6 cellular contexts compared by ENCODE assay signal in the genomic region with DNA sequence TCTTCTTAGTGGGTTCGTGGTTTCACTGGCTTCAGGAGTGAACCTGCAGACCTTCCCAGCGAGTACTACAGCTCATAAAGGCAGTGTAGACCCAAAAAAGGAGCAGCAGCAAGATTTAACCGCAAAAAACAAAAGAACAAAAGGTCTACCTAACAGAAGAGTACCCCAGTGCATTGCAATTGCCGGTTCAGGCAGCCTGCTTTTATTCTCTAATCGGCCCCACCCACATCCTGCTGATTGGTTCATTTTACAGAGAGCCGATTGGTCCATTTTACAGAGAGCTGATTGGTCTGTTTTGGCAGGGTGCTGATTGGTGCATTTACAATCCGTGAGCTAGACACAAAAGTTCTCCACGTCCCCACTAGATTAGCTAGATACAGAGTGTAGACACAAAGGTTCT. TPM values are rescaled to one million over a fixed set of nuclear protein-coding genes. Genes with fewer than 3 reads are reported as not detected.
A peak's percentile ranks its signal among the peaks of the same experiment; 100 is the strongest.
DNase-seq lines count a peak whose midpoint lies in the region; ATAC-seq and TF ChIP-seq lines count a peak whose summit lies in the region.

No MANE protein-coding gene starts in this region.

- H3K4me1 ChIP-seq in MM.1S (ENCODE audit: low read length) = peaks cover 7% of the 10 kb centered on the region; the same call in 1 of the 2 replicates

- H4K20me1 ChIP-seq in MM.1S (ENCODE audit: insufficient read depth, low read length) = no peaks in the 10 kb centered on the region

- POLR2A ChIA-PET in activated CD4-positive, alpha-beta T cell treated with anti-CD3 and anti-CD28 coated beads, Interleukin-2, amount 10 ng/mL, durations not matched to agents 7 days and 5 days (lab: Charles Lee) = no interaction called here

- no peaks in the 10 kb centered on the region for H3K27me3 Mint-ChIP-seq in activated CD4-positive, alpha-beta T cell treated with anti-CD3 and anti-CD28 coated beads, Interleukin-2, amount 10 ng/mL, durations not matched to agents 7 days and 5 days

- peaks cover 53% of the 10 kb centered on the region for H3K4me1 Mint-ChIP-seq in activated CD4-positive, alpha-beta T cell treated with anti-CD3 and anti-CD28 coated beads, Interleukin-2, amount 10 ng/mL, durations not matched to agents 7 days and 5 days

- no peak overlapping the region for H3K4me3 Mint-ChIP-seq in activated CD4-positive, alpha-beta T cell treated with anti-CD3 and anti-CD28 coated beads, Interleukin-2, amount 10 ng/mL, durations not matched to agents 7 days and 5 days

- intact Hi-C loops in Right ventricle myocardium inferior (cut with DNase I) = loop anchor here (10.0 kb wide), 1 partner anchor 176 kb away; no protein-coding TSS in a partner anchor

- no peak for TF ChIP-seq CTCF in MM.1S (IDR thresholded peaks at IDR 0.05; ENCODE audit: low read length)

- ATAC-seq in Right ventricle myocardium inferior (no peak), GM18907 (IDR thresholded peaks at IDR 0.05; ENCODE audit: unreplicated experiment) (no peak)

- no peak overlapping the region for H3K9ac ChIP-seq in MM.1S (ENCODE audit: low read length)

- no peak overlapping the region for H3K27ac ChIP-seq in MM.1S (ENCODE audit: low read length)

- no peak overlapping the region for H3K4me2 ChIP-seq in MM.1S (ENCODE audit: low read depth, low read length)

- H3K9me3 ChIP-seq in MM.1S (replicated peaks; ENCODE audit: insufficient read depth, low read length) = no peaks in the 10 kb centered on the region

- H3K36me3 Mint-ChIP-seq in activated CD4-positive, alpha-beta T cell treated with anti-CD3 and anti-CD28 coated beads, Interleukin-2, amount 10 ng/mL, durations not matched to agents 7 days and 5 days (ENCODE audit: low read depth) = peaks cover 29% of the 10 kb centered on the region

- no peak overlapping the region for H2AFZ ChIP-seq in MM.1S (ENCODE audit: low read length)

- no peaks in the 10 kb centered on the region for H3K9me2 ChIP-seq in MM.1S (replicated peaks; ENCODE audit: insufficient read depth, low read length)

- peaks cover 4% of the 10 kb centered on the region for H3K9me3 Mint-ChIP-seq in activated CD4-positive, alpha-beta T cell treated with anti-CD3 and anti-CD28 coated beads, Interleukin-2, amount 10 ng/mL, durations not matched to agents 7 days and 5 days

- CTCF ChIA-PET in activated CD4-positive, alpha-beta T cell treated with anti-CD3 and anti-CD28 coated beads, Interleukin-2, amount 10 ng/mL, durations not matched to agents 7 days and 5 days (lab: Charles Lee) = interaction anchor here (1.2 kb wide), 1 partner anchor 191 kb away, joined by 3 read pairs; a partner anchor contains a TSS

- H3K79me2 ChIP-seq in MM.1S (ENCODE audit: low read length) = peaks cover 23% of the 10 kb centered on the region

- peaks cover 4% of the 10 kb centered on the region for H3F3A ChIP-seq in MM.1S (ENCODE audit: insufficient read depth, low read length)

- no peak overlapping the region for H3K4me3 ChIP-seq in MM.1S (ENCODE audit: low read length)

- no peaks in the 10 kb centered on the region for H3K27me3 ChIP-seq in MM.1S (replicated peaks; ENCODE audit: insufficient read depth, low read length)

- DNase-seq in MM.1S (peak; percentile 61), Right ventricle myocardium inferior (ENCODE audit: missing footprints) (no peak), SW480 (ENCODE audit: low spot score) (no peak)
- DNase-seq in activated CD4-positive, alpha-beta T cell treated with anti-CD3 and anti-CD28 coated beads, Interleukin-2, amount 10 ng/mL, durations not matched to agents 7 days and 5 days = peak; percentile 70
- DNase-seq in stimulated activated CD4-positive, alpha-beta T cell treated with anti-CD3 and anti-CD28 coated beads, Interleukin-12 subunit alpha, Interleukin-12 subunit beta, amount 100 ng/mL, for 48 hours (ENCODE audit: low read depth in 2 of 3, low spot score in 1 of 3) = peak; percentile 43 to 65 (median 57)

- peak overlapping the region; percentile 59 for H3K27ac Mint-ChIP-seq in activated CD4-positive, alpha-beta T cell treated with anti-CD3 and anti-CD28 coated beads, Interleukin-2, amount 10 ng/mL, durations not matched to agents 7 days and 5 days

- no peaks in the 10 kb centered on the region for H3K36me3 ChIP-seq in MM.1S (replicated peaks; ENCODE audit: insufficient read depth, low read length)

RNA-seq across cellular contexts. Expression of a gene that starts 2.0 kb away (rescaled TPM):
- 100 to 1,000 TPM; 323 to 336 TPM for total RNA-seq in activated CD4-positive, alpha-beta T cell treated with anti-CD3 and anti-CD28 coated beads, Interleukin-2, amount 10 ng/mL, durations not matched to agents 7 days and 5 days
- 28.3 TPM for total RNA-seq in Right ventricle myocardium inferior

RNA-seq across cellular contexts. Expression of a gene that starts 4.5 kb away (rescaled TPM):
- 10 to 100 TPM; 61.6 to 73.2 TPM for total RNA-seq in activated CD4-positive, alpha-beta T cell treated with anti-CD3 and anti-CD28 coated beads, Interleukin-2, amount 10 ng/mL, durations not matched to agents 7 days and 5 days
- 34.4 TPM for total RNA-seq in Right ventricle myocardium inferior

RNA-seq across cellular contexts. Expression of a gene that starts 22.8 kb away (rescaled TPM):
- total RNA-seq in activated CD4-positive, alpha-beta T cell treated with anti-CD3 and anti-CD28 coated beads, Interleukin-2, amount 10 ng/mL, durations not matched to agents 7 days and 5 days = 10 to 100 TPM; 19.6 to 23.6 TPM
- total RNA-seq in Right ventricle myocardium inferior = 17.2 TPM

RNA-seq across cellular contexts. Expression of a gene that starts 31.2 kb away (rescaled TPM):
- under 1 TPM in 1 of 2 experiments, not detected in 1; 0.07 TPM for total RNA-seq in activated CD4-positive, alpha-beta T cell treated with anti-CD3 and anti-CD28 coated beads, Interleukin-2, amount 10 ng/mL, durations not matched to agents 7 days and 5 days
- 0.11 TPM for total RNA-seq in Right ventricle myocardium inferior

RNA-seq across cellular contexts. Expression of a gene that starts 31.3 kb away (rescaled TPM):
- total RNA-seq in activated CD4-positive, alpha-beta T cell treated with anti-CD3 and anti-CD28 coated beads, Interleukin-2, amount 10 ng/mL, durations not matched to agents 7 days and 5 days = 1 to 10 TPM in 1 of 2 experiments, under 1 TPM in 1; 0.94 to 1.6 TPM
- total RNA-seq in Right ventricle myocardium inferior = 3.9 TPM

Comparison
In these comparisons a context has a peak if more than half of its experiments do, and no peak if none do; other contexts are left out.
1. DNase-seq: peak in MM.1S (single experiment), activated CD4-positive, alpha-beta T cell treated with anti-CD3 and anti-CD28 coated beads, Interleukin-2, amount 10 ng/mL, durations not matched to agents 7 days and 5 days (single experiment) and stimulated activated CD4-positive, alpha-beta T cell treated with anti-CD3 and anti-CD28 coated beads, Interleukin-12 subunit alpha, Interleukin-12 subunit beta, amount 100 ng/mL, for 48 hours (3 of 3); none in Right ventricle myocardium inferior (single experiment) and SW480 (single experiment).
2. RNA of a gene that starts 2.0 kb away (total RNA-seq): 323 to 336 TPM in activated CD4-positive, alpha-beta T cell treated with anti-CD3 and anti-CD28 coated beads, Interleukin-2, amount 10 ng/mL, durations not matched to agents 7 days and 5 days; 28.3 TPM in Right ventricle myocardium inferior (single experiment); every median in the first group is over 10 times any median in the second.